ENCODE assay signal across 12 cellular contexts in the genomic region with DNA sequence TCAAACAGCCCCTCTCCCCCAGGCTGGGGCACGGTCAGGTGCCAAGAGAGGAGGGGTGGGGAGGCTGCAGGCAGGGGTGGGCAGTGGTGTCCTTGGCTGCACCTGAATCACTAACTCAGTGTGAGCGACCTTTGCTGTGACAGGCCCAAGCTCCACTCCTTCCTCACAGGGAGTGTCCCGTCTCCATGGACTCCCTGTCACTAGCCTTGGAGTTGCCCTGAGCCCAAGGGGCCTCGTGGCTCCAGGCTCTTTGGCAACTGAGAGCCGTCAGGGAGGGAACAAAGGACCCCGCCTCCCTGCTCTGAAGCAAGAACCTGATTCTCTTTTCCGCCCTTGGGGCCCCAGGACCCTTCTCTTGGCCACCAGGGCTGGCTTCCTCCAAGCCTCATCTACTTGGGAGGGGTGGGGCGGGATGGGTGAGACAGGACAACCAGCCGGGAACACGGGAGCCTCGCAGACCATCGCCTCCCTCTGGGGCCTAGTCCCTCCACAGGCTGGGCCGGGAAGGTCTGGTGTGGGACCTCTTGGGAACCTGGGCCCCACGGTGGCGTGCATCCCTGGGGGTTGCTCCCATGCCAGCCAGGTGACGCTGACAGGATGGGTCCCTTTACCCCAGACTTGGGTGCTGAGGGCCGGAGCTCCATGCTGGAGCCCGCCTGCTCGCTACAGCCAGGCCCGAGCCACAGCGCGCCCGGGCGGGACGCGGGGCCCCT. TPM values are rescaled to one million over a fixed set of nuclear protein-coding genes. Genes with fewer than 3 reads are reported as not detected.
DNase-seq lines count a peak whose midpoint lies in the region; ATAC-seq, FAIRE-seq and TF ChIP-seq lines count a peak whose summit lies in the region.
"Had no signal": no experiment of that assay in that cellular context is flagged by ENCODE, and none has a peak within 500 bp of the region (broad histone marks: within the 10 kb centered on the region; RNA-seq: fewer than 3 reads in every experiment).

No MANE protein-coding gene starts in this region.

- no peaks in the 10 kb centered on the region for H3K9me3 ChIP-seq in RWPE2 (ENCODE audit: severe bottlenecking)
- no peaks in the 10 kb centered on the region for H3K9me3 ChIP-seq in iPS-20b (ENCODE audit: insufficient read depth, low read depth, low read length)
- H3K9me3 ChIP-seq in T-helper 17 cell (ENCODE audit: control insufficient read depth, low read length, poor library complexity, severe bottlenecking) = no peaks in the 10 kb centered on the region

- H3K4me1 ChIP-seq in RWPE2 (ENCODE audit: insufficient read depth, poor library complexity, severe bottlenecking) (no peaks in the 10 kb centered on the region), iPS-20b (ENCODE audit: insufficient read depth, low read length) (0 out of 2 replicates have a peak, but pooled peaks cover 2% of the 10 kb centered on the region)

- peaks cover under 1% of the 10 kb centered on the region for H3K36me3 Mint-ChIP-seq in stimulated activated effector memory CD8-positive, alpha-beta T cell treated with anti-CD3 and anti-CD28 coated beads, Interleukin-12 subunit alpha, Interleukin-12 subunit beta, amount 100 ng/mL, for 72 hours
- no peaks in the 10 kb centered on the region for H3K36me3 Mint-ChIP-seq in T-helper 17 cell (ENCODE audit: low read depth)

- H3K9ac ChIP-seq in iPS-20b (ENCODE audit: low read depth, low read length) = no peak overlapping the region

- no peak for TF ChIP-seq CTCF in RWPE2 (IDR thresholded peaks at IDR 0.05; ENCODE audit: poor library complexity, severe bottlenecking)

- FAIRE-seq in HTR-8/SVneo (lab: Jason Lieb, UNC) = peak; percentile 9
- FAIRE-seq: TTC549 had no signal

- H3K27me3 Mint-ChIP-seq in T-helper 17 cell = no peaks in the 10 kb centered on the region
- H3K27me3 Mint-ChIP-seq: naive thymus-derived CD4-positive, alpha-beta T cell had no signal

- no peaks in the 10 kb centered on the region for H3K9me3 Mint-ChIP-seq in stimulated activated effector memory CD8-positive, alpha-beta T cell treated with anti-CD3 and anti-CD28 coated beads, Interleukin-12 subunit alpha, Interleukin-12 subunit beta, amount 100 ng/mL, for 72 hours
- H3K9me3 Mint-ChIP-seq: naive thymus-derived CD4-positive, alpha-beta T cell had no signal

- no peak overlapping the region for H3K27ac Mint-ChIP-seq in stimulated activated effector memory CD8-positive, alpha-beta T cell treated with anti-CD3 and anti-CD28 coated beads, Interleukin-12 subunit alpha, Interleukin-12 subunit beta, amount 100 ng/mL, for 72 hours
- H3K27ac Mint-ChIP-seq in T-helper 17 cell = no peak overlapping the region

- H3K36me3 ChIP-seq in RWPE2 (ENCODE audit: low read depth) = peaks cover 20% of the 10 kb centered on the region
- H3K36me3 ChIP-seq in iPS-20b (ENCODE audit: insufficient read depth, low read depth, low read length) = no peaks in the 10 kb centered on the region

- no peaks in the 10 kb centered on the region for H3K27me3 ChIP-seq in RWPE2 (ENCODE audit: insufficient read depth, poor library complexity, severe bottlenecking)
- H3K27me3 ChIP-seq in iPS-20b (ENCODE audit: insufficient read depth, low read length) = no peaks in the 10 kb centered on the region

- DNase-seq in HTR-8/SVneo (ENCODE audit: insufficient read length, low spot score) (no peak), RWPE2 (ENCODE audit: low spot score) (no peak), OCI-M1 (lab: John Stamatoyannopoulos, UW) (no peak), T-helper 17 cell (no peak), NCI-H2029 (lab: John Stamatoyannopoulos, UW) (no peak)
- no peak for DNase-seq in stimulated activated effector memory CD8-positive, alpha-beta T cell treated with anti-CD3 and anti-CD28 coated beads, Interleukin-12 subunit alpha, Interleukin-12 subunit beta, amount 100 ng/mL, for 72 hours (ENCODE audit: low spot score in 2 of 2)
- no peak for DNase-seq in activated CD4-positive, alpha-beta T cell treated with anti-CD3 and anti-CD28 coated beads, Interleukin-2, amount 50 U/mL, for 4 hours
- DNase-seq: NCI-H2081 treated with DMSO at 0.1 percent for 48 hours had no signal

- H3K4me3 ChIP-seq in RWPE2 (ENCODE audit: severe bottlenecking) (peak overlapping the region; percentile 76), iPS-20b (ENCODE audit: low read length) (peak overlapping the region; percentile 71; the same call in 1 of the 2 replicates)

- peaks cover 8% of the 10 kb centered on the region for H3K4me1 Mint-ChIP-seq in stimulated activated effector memory CD8-positive, alpha-beta T cell treated with anti-CD3 and anti-CD28 coated beads, Interleukin-12 subunit alpha, Interleukin-12 subunit beta, amount 100 ng/mL, for 72 hours
- H3K4me1 Mint-ChIP-seq in T-helper 17 cell = peaks cover 6% of the 10 kb centered on the region

- no peak overlapping the region for H3K27ac ChIP-seq in RWPE2 (ENCODE audit: poor library complexity, severe bottlenecking)
- no peak overlapping the region for H3K27ac ChIP-seq in iPS-20b (ENCODE audit: low read length)
- H3K27ac ChIP-seq: epithelial cell of prostate had no signal

- ATAC-seq in RWPE2 (ENCODE audit: low read depth) = peak; percentile 0; the same call in 2 of the 3 replicates
- no peak for ATAC-seq in stimulated activated effector memory CD8-positive, alpha-beta T cell treated with anti-CD3 and anti-CD28 coated beads, Interleukin-12 subunit alpha, Interleukin-12 subunit beta, amount 100 ng/mL, for 72 hours
- ATAC-seq in T-helper 17 cell = no peak

- peak overlapping the region; percentile 55 for H3K4me3 Mint-ChIP-seq in stimulated activated effector memory CD8-positive, alpha-beta T cell treated with anti-CD3 and anti-CD28 coated beads, Interleukin-12 subunit alpha, Interleukin-12 subunit beta, amount 100 ng/mL, for 72 hours
- no peak overlapping the region for H3K4me3 Mint-ChIP-seq in T-helper 17 cell

RNA-seq across cellular contexts. Expression of gene ADSS1, which starts 0.9 kb away (rescaled TPM):
- total RNA-seq in T-helper 17 cell = 1 to 10 TPM; 2.4 to 2.9 TPM

RNA-seq across cellular contexts. Expression of gene SIVA1, which starts 29.9 kb away (rescaled TPM):
- total RNA-seq in T-helper 17 cell = 10 to 100 TPM; 76.2 to 85.7 TPM

RNA-seq across cellular contexts. Expression of gene INF2, which starts 33.7 kb away (rescaled TPM):
- total RNA-seq in T-helper 17 cell = 10 to 100 TPM; 61.0 to 76.1 TPM
